Comparison of ENCODE assay signal across 8 cellular contexts in the genomic region with DNA sequence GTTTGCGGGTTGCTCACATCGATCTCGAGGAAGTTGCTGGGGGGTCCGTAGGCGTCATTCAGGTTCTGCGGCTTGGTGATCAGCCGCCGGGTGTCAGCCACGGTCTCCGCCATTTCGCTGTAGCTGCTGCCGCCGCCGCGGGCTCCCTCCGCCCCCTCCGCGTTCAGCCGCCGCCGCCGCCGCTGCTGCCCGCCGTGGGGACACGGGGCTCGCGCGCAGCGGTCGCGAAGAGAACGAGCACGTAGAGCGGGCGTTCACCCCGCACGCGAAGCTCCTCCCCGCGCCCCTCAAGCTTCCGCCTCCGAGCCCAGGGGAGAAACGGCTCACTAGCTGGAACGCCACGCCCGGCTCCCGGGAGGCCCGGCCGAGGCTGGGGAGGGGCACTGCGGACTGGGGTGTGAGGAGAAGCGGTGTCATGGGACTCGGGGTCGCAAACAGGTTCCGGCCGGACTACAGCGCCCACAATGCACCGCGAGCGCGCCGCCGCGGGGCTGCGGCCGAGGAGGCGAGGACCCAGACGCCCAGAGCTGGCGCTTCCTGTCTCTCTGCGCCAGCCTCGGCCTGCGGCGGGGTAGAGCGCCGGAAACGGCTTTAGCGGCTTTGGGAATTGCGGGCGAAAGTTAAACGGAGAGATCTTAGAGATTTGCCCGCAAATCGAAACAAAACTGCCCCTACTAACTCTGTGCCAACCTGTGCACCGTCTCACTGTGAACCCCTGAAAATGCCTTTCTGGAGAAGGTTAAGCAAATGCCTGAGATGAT. TPM values are rescaled to one million over a fixed set of nuclear protein-coding genes. Genes with fewer than 3 reads are reported as not detected.
DNase-seq lines count a peak whose midpoint lies in the region; ATAC-seq and TF ChIP-seq lines count a peak whose summit lies in the region.

A gene (minus strand): TSS at position 232 of the 761 bp plus-strand sequence. CDS start 119 bp downstream, at position 113.

- H3K27ac ChIP-seq in left lung: peak within 1 kb of the TSS; percentile 98 to 99

- peaks cover 0 to 46% of the 10 kb centered on the region in 2 donors for H3K4me1 ChIP-seq in left lung

- H3K4me3 ChIP-seq in left lung: peak within 1 kb of the TSS; percentile 66 to 94

- peak; percentile 81 for ATAC-seq in GM19351 (IDR thresholded peaks at IDR 0.05; ENCODE audit: unreplicated experiment)
- peak; percentile 85 for ATAC-seq in HG03521 (IDR thresholded peaks at IDR 0.05; ENCODE audit: unreplicated experiment)
- ATAC-seq in left lung: peak; percentile 96

- DNase-seq in CD1c-positive myeloid dendritic cell (ENCODE audit: extremely low spot score) (peak; percentile 96), NCI-H748 (lab: John Stamatoyannopoulos, UW; ENCODE audit: unreplicated experiment) (peak; percentile 97), left lung (peak; percentile 97 to 99)
- peak; percentile 77 to 78 for DNase-seq in activated CD4-positive, alpha-beta T cell treated with anti-CD3 and anti-CD28 coated beads, Interleukin-2, amount 50 U/mL, for 4 hours
- peak; percentile 83 for DNase-seq in stimulated activated CD4-positive, alpha-beta T cell treated with anti-CD3 and anti-CD28 coated beads, Interleukin-2, amount 100 ng/mL, for 48 hours

- no peaks in the 10 kb centered on the region for H3K27me3 Mint-ChIP-seq in dendritic cell treated with granulocyte-macrophage colony-stimulating factor and Interleukin-4, amounts not matched to agents 40 ng/mL and 50 ng/mL, for 4 days

- intact Hi-C loops in dendritic cell treated with granulocyte-macrophage colony-stimulating factor and Interleukin-4, amounts not matched to agents 40 ng/mL and 50 ng/mL, for 4 days (cut with micrococcal nuclease): loop anchor here (1.0 to 5.0 kb wide), 3 partner anchors 33 to 304 kb away; a partner anchor contains a TSS
- intact Hi-C loops in left lung (cut with DNase I): no loop called here

- H3K36me3 ChIP-seq in left lung: peaks cover 0 to 6% of the 10 kb centered on the region in 2 donors

- no peaks in the 10 kb centered on the region for H3K9me3 Mint-ChIP-seq in dendritic cell treated with granulocyte-macrophage colony-stimulating factor and Interleukin-4, amounts not matched to agents 40 ng/mL and 50 ng/mL, for 4 days

- H3K9me3 ChIP-seq in left lung: no peaks in the 10 kb centered on the region

- H3K4me3 Mint-ChIP-seq in dendritic cell treated with granulocyte-macrophage colony-stimulating factor and Interleukin-4, amounts not matched to agents 40 ng/mL and 50 ng/mL, for 4 days: peak within 1 kb of the TSS; percentile 90

- peak within 1 kb of the TSS; percentile 90 for H3K27ac Mint-ChIP-seq in dendritic cell treated with granulocyte-macrophage colony-stimulating factor and Interleukin-4, amounts not matched to agents 40 ng/mL and 50 ng/mL, for 4 days

- peaks cover 21% of the 10 kb centered on the region for H3K36me3 Mint-ChIP-seq in dendritic cell treated with granulocyte-macrophage colony-stimulating factor and Interleukin-4, amounts not matched to agents 40 ng/mL and 50 ng/mL, for 4 days (ENCODE audit: low read depth)

- TF ChIP-seq CTCF in left lung (IDR thresholded peaks at IDR 0.05): no peak

- H3K4me1 Mint-ChIP-seq in dendritic cell treated with granulocyte-macrophage colony-stimulating factor and Interleukin-4, amounts not matched to agents 40 ng/mL and 50 ng/mL, for 4 days (ENCODE audit: low read depth): peaks cover 10% of the 10 kb centered on the region

- H3K27me3 ChIP-seq in left lung: no peaks in the 10 kb centered on the region

RNA-seq across cellular contexts. Expression of the gene that starts here (rescaled TPM):
- 100 to 1,000 TPM; 196 to 214 TPM for total RNA-seq in left lung

Comparison
In these comparisons a context has a peak if more than half of its experiments do, and no peak if none do; other contexts are left out.
1. Peak in every context shown above with its lines: DNase-seq, ATAC-seq, H3K4me3 ChIP-seq and H3K27ac ChIP-seq.